21 cellular contexts compared by ENCODE assay signal in genomic region chr14:65249471-65250161, GRCh38.
"Had no signal": no experiment of that assay in that cellular context is flagged by ENCODE, and none has a peak within 500 bp of the region (broad histone marks: within the 10 kb centered on the region; RNA-seq: fewer than 3 reads in every experiment).

No MANE protein-coding gene starts in this region.

- H3K27ac ChIP-seq: SK-N-MC, WERI-Rb-1 had no signal

- H3K4me3 ChIP-seq: SK-N-MC had no signal

- H3K36me3 ChIP-seq: WERI-Rb-1 had no signal

- DNase-seq: activated CD4-positive, alpha-beta memory T cell treated with anti-CD3 and anti-CD28 coated beads, Interleukin-2, amount 10 ng/mL, durations not matched to agents 7 days and 5 days; activated CD4-positive, alpha-beta T cell treated with anti-CD3 and anti-CD28 coated beads for 36 hours; activated CD4-positive, alpha-beta T cell treated with anti-CD3 and anti-CD28 coated beads, Interleukin-2, amount 50 U/mL, for 1 hour; activated gamma-delta T cell treated with Interleukin-2 at 50 U/mL for 16 hours; activated naive CD4-positive, alpha-beta T cell treated with anti-CD3 and anti-CD28 coated beads, Interleukin-2, amount 10 ng/mL, durations not matched to agents 7 days and 5 days; activated naive CD8-positive, alpha-beta T cell treated with anti-CD3 and anti-CD28 coated beads for 36 hours; activated T-cell treated with anti-CD3 and anti-CD28 coated beads for 4 hours; activated T-cell treated with anti-CD3 and anti-CD28 coated beads, Interleukin-2, amount 50 U/mL, for 48 hours; caudate nucleus; Kasumi-1; KBM-7; NCI-H146; NCI-H187 treated with DMSO at 0.1 percent for 48 hours; NCI-H2081 treated with DMSO at 0.1 percent for 48 hours; NCI-H446; NCI-H524; SIG-M5; T-helper 1 cell; WERI-Rb-1 had no signal

- ATAC-seq: activated CD4-positive, alpha-beta T cell treated with anti-CD3 and anti-CD28 coated beads for 36 hours; activated T-helper 17 cell treated with anti-CD3 and anti-CD28 coated beads, Interleukin-2, amount 50 U/mL, for 72 hours had no signal
